In genomic region chr2:153543639-153544071, GRCh38 we compare ENCODE assay signal across 10 cellular contexts.
A peak's percentile ranks its signal among the peaks of the same experiment; 100 is the strongest.
DNase-seq lines count a peak whose midpoint lies in the region; ATAC-seq and TF ChIP-seq lines count a peak whose summit lies in the region.
"Had no signal": no experiment of that assay in that cellular context is flagged by ENCODE, and none has a peak within 500 bp of the region (broad histone marks: within the 10 kb centered on the region; RNA-seq: fewer than 3 reads in every experiment).

No MANE protein-coding gene starts in this region.

- TF ChIP-seq CTCF in HEK293 (tag by site-specific recombination; IDR thresholded peaks at IDR 0.05): no peak
- no peak for TF ChIP-seq CTCF in epithelial cell of proximal tubule (conservative IDR thresholded peaks at IDR 0.05; ENCODE audit: low read depth, low read length)
- no peak for TF ChIP-seq CTCF in PC-9 (conservative IDR thresholded peaks at IDR 0.05)

- no peaks in the 10 kb centered on the region for H3K36me3 ChIP-seq in HEK293 (ENCODE audit: control insufficient read depth in 2 of 2, insufficient read depth in 1 of 2, low read length in 2 of 2)
- H3K36me3 ChIP-seq in PC-9 (ENCODE audit: low read depth): no peaks in the 10 kb centered on the region

- H3K4me1 ChIP-seq in HEK293 (ENCODE audit: control insufficient read depth, insufficient read depth, low read length) (peaks cover 7% of the 10 kb centered on the region; the same call in 1 of the 2 replicates), PC-9 (replicated peaks; ENCODE audit: insufficient read depth) (no peaks in the 10 kb centered on the region)

- H4K20me1 ChIP-seq in PC-9 (ENCODE audit: insufficient read depth): no peaks in the 10 kb centered on the region

- peaks cover 12% of the 10 kb centered on the region for H3K9me3 Mint-ChIP-seq in T-helper 2 cell treated with Interferon-gamma antibody and Interleukin-4, amounts not matched to agents 5 μg/mL and 100 μg/mL, for 36 hours

- H3K36me3 Mint-ChIP-seq in T-helper 2 cell treated with Interferon-gamma antibody and Interleukin-4, amounts not matched to agents 5 μg/mL and 100 μg/mL, for 36 hours (ENCODE audit: low read depth): no peaks in the 10 kb centered on the region

- no peak overlapping the region for H3K4me2 ChIP-seq in PC-9
- H3K4me2 ChIP-seq: smooth muscle cell had no signal

- H3K27ac Mint-ChIP-seq in T-helper 2 cell treated with Interferon-gamma antibody and Interleukin-4, amounts not matched to agents 5 μg/mL and 100 μg/mL, for 36 hours: no peak overlapping the region

- H3F3A ChIP-seq in PC-9 (ENCODE audit: insufficient read depth, low read depth): no peaks in the 10 kb centered on the region

- H3K27ac ChIP-seq in HEK293 (ENCODE audit: extremely low read depth, low read depth, low read length): no peak overlapping the region
- H3K27ac ChIP-seq in PC-9: no peak overlapping the region

- POLR2A ChIA-PET in HEK293 (lab: Yijun Ruan, JAX) (no interaction called here), PC-9 (lab: Charles Lee; ENCODE audit: unreplicated experiment) (no interaction called here)

- peaks cover 1% of the 10 kb centered on the region for H3K4me1 Mint-ChIP-seq in T-helper 2 cell treated with Interferon-gamma antibody and Interleukin-4, amounts not matched to agents 5 μg/mL and 100 μg/mL, for 36 hours (ENCODE audit: low read depth)

- CTCF ChIA-PET in HEK293 (lab: Yijun Ruan, JAX): interaction anchor here (0.5 kb wide), 1 partner anchor 1336 kb away, joined by 6 read pairs; no protein-coding TSS in a partner anchor
- CTCF ChIA-PET in PC-9 (lab: Charles Lee): no interaction called here

- no TSS peak for BruUV-seq in PC-9 (replicated peaks; lab: Mats Ljungman, UMichigan)

- H3K27me3 ChIP-seq in PC-9 (ENCODE audit: insufficient read depth, low read depth): no peaks in the 10 kb centered on the region

- DNase-seq in NCI-H1092 treated with DMSO at 0.1 percent for 48 hours (lab: John Stamatoyannopoulos, UW) (peak; percentile 27), epithelial cell of proximal tubule (ENCODE audit: low read depth) (peak; percentile 13), GDM1 (lab: John Stamatoyannopoulos, UW) (no peak), PC-9 (no peak), cerebellar nuclear complex (lab: John Stamatoyannopoulos, UW) (no peak)
- no peak for DNase-seq in T-helper 2 cell treated with Interferon-gamma antibody and Interleukin-4, amounts not matched to agents 5 μg/mL and 100 μg/mL, for 36 hours (ENCODE audit: low spot score)

- H3K79me2 ChIP-seq in PC-9 (ENCODE audit: low read depth): no peaks in the 10 kb centered on the region

- no peaks in the 10 kb centered on the region for H3K9me2 ChIP-seq in PC-9 (ENCODE audit: insufficient read depth)

- H3K9me3 ChIP-seq in HEK293 (ENCODE audit: control insufficient read depth, insufficient read depth, low read depth, low read length): no peaks in the 10 kb centered on the region
- no peaks in the 10 kb centered on the region; the same call in 1 of the 2 replicates for H3K9me3 ChIP-seq in PC-9 (ENCODE audit: insufficient read depth, low read depth)

- ATAC-seq in GM18861 (IDR thresholded peaks at IDR 0.05; ENCODE audit: unreplicated experiment): peak; percentile 84

- H3K4me3 ChIP-seq in HEK293 (ENCODE audit: low read depth, low read length) (no peak overlapping the region), epithelial cell of proximal tubule (ENCODE audit: low read depth, low read length) (no peak overlapping the region), PC-9 (no peak overlapping the region)
- H3K4me3 ChIP-seq: lung, smooth muscle cell had no signal

- H3K4me3 Mint-ChIP-seq in T-helper 2 cell treated with Interferon-gamma antibody and Interleukin-4, amounts not matched to agents 5 μg/mL and 100 μg/mL, for 36 hours: no peak overlapping the region

- intact Hi-C loops in PC-9 (cut with micrococcal nuclease; ENCODE audit: unreplicated experiment): no loop called here

- no peak overlapping the region for H2AFZ ChIP-seq in PC-9

- H3K27me3 Mint-ChIP-seq in T-helper 2 cell treated with Interferon-gamma antibody and Interleukin-4, amounts not matched to agents 5 μg/mL and 100 μg/mL, for 36 hours (ENCODE audit: low read depth): no peaks in the 10 kb centered on the region

TF ChIP-seq in HEK293, 187 proteins besides CTCF, POLR2A, EP300 and RAD21:
- no peak for TF ChIP-seq RBAK (tag by site-specific recombination; IDR thresholded peaks at IDR 0.05)
- peak; percentile 52 for TF ChIP-seq ZNF629 (tag by site-specific recombination; IDR thresholded peaks at IDR 0.05)
- no peak for TF ChIP-seq GLI2 (tag by site-specific recombination; IDR thresholded peaks at IDR 0.05; ENCODE audit: borderline replicate concordance, low read depth)
- 0 out of 2 replicates have a peak, but pooled peaks have one; percentile 37 for TF ChIP-seq ZBTB21 (tag by site-specific recombination; IDR thresholded peaks at IDR 0.05)
- TF ChIP-seq BCL11B (tag by site-specific recombination; IDR thresholded peaks at IDR 0.05; ENCODE audit: low read depth): no peak
- peak; percentile 19; the same call in 1 of the 2 replicates for TF ChIP-seq ZNF660 (tag by site-specific recombination; IDR thresholded peaks at IDR 0.05)
- TF ChIP-seq SCRT2 (tag by site-specific recombination; IDR thresholded peaks at IDR 0.05): peak; percentile 67; the same call in 1 of the 2 replicates
- no peak for TF ChIP-seq ZNF350 (tag by site-specific recombination; IDR thresholded peaks at IDR 0.05)

Comparison
In these comparisons a context has a peak if more than half of its experiments do, and no peak if none do; other contexts are left out.
1. DNase-seq: peak in NCI-H1092 treated with DMSO at 0.1 percent for 48 hours (single experiment) and epithelial cell of proximal tubule (single experiment); none in T-helper 2 cell treated with Interferon-gamma antibody and Interleukin-4, amounts not matched to agents 5 μg/mL and 100 μg/mL, for 36 hours (single experiment), GDM1 (single experiment), PC-9 (0 of 2) and cerebellar nuclear complex (0 of 2).